11 cellular contexts compared by ENCODE assay signal in the genomic region with DNA sequence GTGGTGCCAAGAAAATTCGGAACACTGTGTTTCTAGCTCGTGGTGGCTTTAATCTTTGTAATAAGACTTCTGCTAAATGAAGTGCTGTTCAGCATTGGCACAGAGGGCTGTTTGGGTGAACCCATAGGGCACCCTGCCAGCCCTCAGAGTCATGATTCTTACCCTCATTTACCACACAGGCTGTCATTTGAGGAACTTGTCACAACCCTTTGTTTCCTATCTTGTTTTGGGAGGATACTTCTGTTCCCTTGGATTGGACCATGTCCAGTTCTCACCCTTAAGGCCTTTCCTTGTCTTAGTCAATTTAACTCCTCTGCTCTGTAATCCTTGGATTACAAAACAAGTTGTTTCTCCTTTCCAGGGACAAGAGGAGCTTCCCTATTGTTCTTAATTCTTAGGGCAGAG.
DNase-seq lines count a peak whose midpoint lies in the region; TF ChIP-seq lines count a peak whose summit lies in the region.
"Had no signal": no experiment of that assay in that cellular context is flagged by ENCODE, and none has a peak within 500 bp of the region (broad histone marks: within the 10 kb centered on the region; RNA-seq: fewer than 3 reads in every experiment).

No MANE protein-coding gene starts in this region.

- no peak overlapping the region for H3K9ac ChIP-seq in endodermal cell (ENCODE audit: extremely low read depth, low read length, poor library complexity, severe bottlenecking)

- no peak overlapping the region for H3K27ac ChIP-seq in endodermal cell (ENCODE audit: low read depth, low read length)
- H3K27ac ChIP-seq: hepatocyte had no signal

- H3K4me3 Mint-ChIP-seq in endodermal cell: no peak overlapping the region
- H3K4me3 Mint-ChIP-seq: activated T-helper 1 cell treated with anti-CD3 and anti-CD28 coated beads, Interleukin-12 subunit alpha, Interleukin-12 subunit beta, Interleukin-2, Interleukin-4 antibody, amounts not matched to agents 30 ng/mL and 10 ng/mL and 1 ng/mL, durations not matched to agents 14 hours and 24 hours and 36 hours had no signal

- H3K4me1 ChIP-seq in endodermal cell (ENCODE audit: control insufficient read depth, insufficient read depth, low read length): no peaks in the 10 kb centered on the region

- H3K4me3 ChIP-seq in fibroblast of pulmonary artery (replicated peaks; ENCODE audit: low read depth, low read length) (no peak overlapping the region), endodermal cell (ENCODE audit: low read length) (no peak overlapping the region)
- H3K4me3 ChIP-seq: hepatocyte had no signal

- peaks cover 6% of the 10 kb centered on the region for H3K27me3 ChIP-seq in endodermal cell (ENCODE audit: control insufficient read depth, insufficient read depth, low read length, poor library complexity, severe bottlenecking)

- peaks cover 40% of the 10 kb centered on the region for H3K27me3 Mint-ChIP-seq in endodermal cell (ENCODE audit: insufficient read depth)

- no peaks in the 10 kb centered on the region for H3K36me3 ChIP-seq in endodermal cell (ENCODE audit: control insufficient read depth, insufficient read depth, low read length)

- DNase-seq in G401 (ENCODE audit: low spot score) (peak; percentile 5), NCI-H2029 treated with DMSO at 0.1 percent for 48 hours (lab: John Stamatoyannopoulos, UW) (peak; percentile 30), fibroblast of pulmonary artery (ENCODE audit: low read depth) (peak; percentile 66), putamen (ENCODE audit: low spot score) (peak; percentile 15), endodermal cell (no peak), HCEC 1CT (no peak)
- DNase-seq in NK-92 treated with Interleukin-12 subunit alpha and Interleukin-12 subunit beta, amount 100 ng/mL, for 24 hours (lab: John Stamatoyannopoulos, UW): no peak
- DNase-seq in central memory CD4-positive, alpha-beta T cell: no peak
- DNase-seq: stimulated activated CD4-positive, alpha-beta T cell treated with anti-CD3 and anti-CD28 coated beads, Interleukin-1b, Interleukin-23, amount 100 ng/mL, for 48 hours had no signal

- H3K27ac Mint-ChIP-seq in endodermal cell: no peak overlapping the region
- H3K27ac Mint-ChIP-seq: activated T-helper 1 cell treated with anti-CD3 and anti-CD28 coated beads, Interleukin-12 subunit alpha, Interleukin-12 subunit beta, Interleukin-2, Interleukin-4 antibody, amounts not matched to agents 30 ng/mL and 10 ng/mL and 1 ng/mL, durations not matched to agents 14 hours and 24 hours and 36 hours had no signal

- no peaks in the 10 kb centered on the region for H3K36me3 Mint-ChIP-seq in endodermal cell (ENCODE audit: low read depth)

- H3K4me1 Mint-ChIP-seq in endodermal cell: peaks cover 7% of the 10 kb centered on the region

- TF ChIP-seq CTCF in fibroblast of pulmonary artery (IDR thresholded peaks at IDR 0.05; ENCODE audit: low read length, missing control alignments): no peak
- TF ChIP-seq CTCF in endodermal cell (conservative IDR thresholded peaks at IDR 0.05): no peak

- H3K9me3 Mint-ChIP-seq in endodermal cell: no peaks in the 10 kb centered on the region
- H3K9me3 Mint-ChIP-seq: activated T-helper 1 cell treated with anti-CD3 and anti-CD28 coated beads, Interleukin-12 subunit alpha, Interleukin-12 subunit beta, Interleukin-2, Interleukin-4 antibody, amounts not matched to agents 30 ng/mL and 10 ng/mL and 1 ng/mL, durations not matched to agents 14 hours and 24 hours and 36 hours had no signal

- no peaks in the 10 kb centered on the region for H3K9me3 ChIP-seq in endodermal cell (ENCODE audit: control insufficient read depth, low read length)

- 86 to 87% methylated on average over 2 of the region's 2 CpGs for WGBS in endodermal cell (ENCODE audit: insufficient coverage in 1 of 2, insufficient read length in 1 of 2), 2 experiments

- in situ Hi-C loops in G401 (cut with HindIII; ENCODE audit: low sequenced_read_pairs): no loop called here

Comparison
In these comparisons a context has a peak if more than half of its experiments do, and no peak if none do; other contexts are left out.
1. DNase-seq: peak in G401 (single experiment), NCI-H2029 treated with DMSO at 0.1 percent for 48 hours (single experiment), fibroblast of pulmonary artery (single experiment) and putamen (single experiment); none in NK-92 treated with Interleukin-12 subunit alpha and Interleukin-12 subunit beta, amount 100 ng/mL, for 24 hours (single experiment), central memory CD4-positive, alpha-beta T cell (single experiment), endodermal cell (single experiment) and HCEC 1CT (single experiment).